Comparison of ENCODE assay signal across 24 cellular contexts in the genomic region with DNA sequence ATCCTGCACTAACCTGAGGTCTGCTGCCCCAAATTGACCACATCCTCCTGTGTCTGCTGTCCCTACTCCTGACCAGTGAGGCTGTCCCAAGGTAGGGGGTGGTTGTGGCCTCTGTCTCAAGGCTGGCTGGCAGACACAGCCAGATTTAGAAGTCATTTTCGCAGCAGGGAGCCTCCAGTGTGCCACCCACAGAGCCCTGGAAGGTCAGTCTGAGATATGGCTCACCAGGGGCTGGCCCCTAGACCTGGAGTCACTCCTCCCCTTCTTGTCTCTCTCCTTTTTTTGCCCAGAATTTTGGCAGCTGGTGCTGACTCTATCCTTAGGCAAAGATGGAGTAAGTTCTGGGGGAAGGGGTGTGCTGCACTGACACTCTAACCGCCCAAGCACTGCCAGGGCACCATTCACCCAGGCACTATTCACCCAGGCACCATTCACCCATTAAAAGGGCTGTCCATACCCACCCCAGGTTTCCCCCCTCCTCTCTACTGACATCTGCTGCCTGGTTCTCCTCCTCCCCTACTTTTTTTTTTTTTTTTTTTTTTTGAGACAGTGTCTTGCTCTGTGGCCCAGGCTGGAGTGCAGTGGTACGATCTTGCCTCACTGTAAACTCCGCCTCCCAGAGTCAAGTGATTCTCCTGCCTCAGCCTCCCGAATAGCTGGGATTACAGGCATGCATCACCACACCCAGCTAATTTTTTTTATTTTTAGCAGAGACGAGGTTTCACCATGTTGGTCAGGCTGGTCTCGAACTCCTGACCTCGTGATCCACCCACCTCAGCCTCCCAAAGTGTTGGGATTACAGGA. TPM values are rescaled to one million over a fixed set of nuclear protein-coding genes. Genes with fewer than 3 reads are reported as not detected.
"Had no signal": no experiment of that assay in that cellular context is flagged by ENCODE, and none has a peak within 500 bp of the region (broad histone marks: within the 10 kb centered on the region; RNA-seq: fewer than 3 reads in every experiment).

No MANE protein-coding gene starts in this region.

- H3K27ac Mint-ChIP-seq: activated naive CD8-positive, alpha-beta T cell; stimulated activated effector memory CD8-positive, alpha-beta T cell treated with anti-CD3 and anti-CD28 coated beads, Interleukin-12 subunit alpha, Interleukin-12 subunit beta, amount 100 ng/mL, for 72 hours had no signal

- DNase-seq: activated CD4-positive, alpha-beta T cell treated with anti-CD3 and anti-CD28 coated beads for 1 hour; cerebellar nuclear complex; effector CD4-positive, alpha-beta T cell; left ventricle myocardium inferior; mammary epithelial cell; psoas muscle; right lobe of liver; small intestine; stimulated activated CD4-positive, alpha-beta T cell treated with anti-CD3 and anti-CD28 coated beads, Interleukin-4, amount 100 ng/mL, for 24 hours; stomach; trophoblast cell; WERI-Rb-1 had no signal

- H3K9me3 ChIP-seq: esophagus muscularis mucosa, gastroesophageal sphincter, heart left ventricle, left ventricle myocardium inferior, psoas muscle, right lobe of liver, stomach, vagina had no signal

- H3K27ac ChIP-seq: esophagus muscularis mucosa, gastroesophageal sphincter, heart left ventricle, left ventricle myocardium inferior, psoas muscle, right lobe of liver, stomach, vagina, WERI-Rb-1 had no signal

- ATAC-seq: gastroesophageal sphincter; heart left ventricle; psoas muscle; right lobe of liver; stimulated activated effector memory CD8-positive, alpha-beta T cell treated with anti-CD3 and anti-CD28 coated beads, Interleukin-12 subunit alpha, Interleukin-12 subunit beta, amount 100 ng/mL, for 72 hours had no signal

- H3K36me3 Mint-ChIP-seq: activated naive CD8-positive, alpha-beta T cell; stimulated activated effector memory CD8-positive, alpha-beta T cell treated with anti-CD3 and anti-CD28 coated beads, Interleukin-12 subunit alpha, Interleukin-12 subunit beta, amount 100 ng/mL, for 72 hours had no signal

- H3K36me3 ChIP-seq: esophagus muscularis mucosa, gastroesophageal sphincter, heart left ventricle, left ventricle myocardium inferior, right lobe of liver, stomach, vagina, WERI-Rb-1 had no signal

- H3K4me3 ChIP-seq: esophagus muscularis mucosa, gastroesophageal sphincter, heart left ventricle, left ventricle myocardium inferior, psoas muscle, right lobe of liver, stomach, vagina had no signal

- H3K9me3 Mint-ChIP-seq: neural crest cell; stimulated activated effector memory CD8-positive, alpha-beta T cell treated with anti-CD3 and anti-CD28 coated beads, Interleukin-12 subunit alpha, Interleukin-12 subunit beta, amount 100 ng/mL, for 72 hours had no signal

- H3K4me3 Mint-ChIP-seq: activated naive CD8-positive, alpha-beta T cell; neural crest cell; stimulated activated effector memory CD8-positive, alpha-beta T cell treated with anti-CD3 and anti-CD28 coated beads, Interleukin-12 subunit alpha, Interleukin-12 subunit beta, amount 100 ng/mL, for 72 hours had no signal

RNA-seq across cellular contexts. Expression of a gene that starts 7.7 kb away (rescaled TPM):
- total RNA-seq: gastroesophageal sphincter, vagina had no signal

RNA-seq across cellular contexts. Expression of a gene that starts 13.3 kb away (rescaled TPM):
- total RNA-seq: bronchial epithelial cell, endothelial cell of umbilical vein, esophagus muscularis mucosa, gastroesophageal sphincter, kidney epithelial cell, left ventricle myocardium inferior, mammary epithelial cell, osteoblast, psoas muscle, right lobe of liver, stomach, temporal lobe, vagina had no signal
- polyA plus RNA-seq: endothelial cell of umbilical vein, heart left ventricle, mammary epithelial cell, psoas muscle, small intestine, stomach had no signal

RNA-seq across cellular contexts. Expression of a gene that starts 19.9 kb away (rescaled TPM):
- total RNA-seq: bronchial epithelial cell, endothelial cell of umbilical vein, kidney epithelial cell had no signal
